1 cellular context compared by ENCODE assay signal in genomic region chr14:100604126-100604501, GRCh38.
TF ChIP-seq lines count a peak whose summit lies in the region.

No MANE protein-coding gene starts in this region.

TF ChIP-seq in SK-N-SH, 30 proteins besides CTCF, POLR2A, EP300 and RAD21 (continued from another document):
- TF ChIP-seq MAX (IDR thresholded peaks at IDR 0.05; ENCODE audit: low read depth): no peak
- TF ChIP-seq SIN3A (IDR thresholded peaks at IDR 0.05; ENCODE audit: borderline replicate concordance, low read depth, low read length): no peak
